19 cellular contexts compared by ENCODE assay signal in genomic region chr2:129737660-129738527, GRCh38.
DNase-seq lines count a peak whose midpoint lies in the region; TF ChIP-seq lines count a peak whose summit lies in the region.
"Had no signal": no experiment of that assay in that cellular context is flagged by ENCODE, and none has a peak within 500 bp of the region (broad histone marks: within the 10 kb centered on the region; RNA-seq: fewer than 3 reads in every experiment).

No MANE protein-coding gene starts in this region.

- no peak for TF ChIP-seq CTCF in vagina (IDR thresholded peaks at IDR 0.05)

- no peaks in the 10 kb centered on the region for H3K79me1 ChIP-seq in neuronal stem cell (ENCODE audit: low read depth, low read length)

- H3K18ac ChIP-seq in neuronal stem cell (ENCODE audit: low read length), result peak overlapping the region; percentile 87

- no peak overlapping the region for H3K4me3 Mint-ChIP-seq in activated naive CD4-positive, alpha-beta T cell treated with anti-CD3 and anti-CD28 coated beads, Interleukin-2, amount 10 ng/mL, durations not matched to agents 7 days and 5 days
- H3K4me3 Mint-ChIP-seq in activated naive CD4-positive, alpha-beta T cell treated with anti-CD3 and anti-CD28 coated beads for 36 hours, result no peak overlapping the region
- H3K4me3 Mint-ChIP-seq: B cell; CD14-positive monocyte; CD4-positive, alpha-beta T cell; CD8-positive, alpha-beta memory T cell; GM23338; H9 had no signal

- H2BK15ac ChIP-seq in neuronal stem cell (ENCODE audit: low read length), result no peak overlapping the region

- H3K9me3 Mint-ChIP-seq in activated naive CD4-positive, alpha-beta T cell treated with anti-CD3 and anti-CD28 coated beads, Interleukin-2, amount 10 ng/mL, durations not matched to agents 7 days and 5 days, result no peaks in the 10 kb centered on the region
- H3K9me3 Mint-ChIP-seq in activated naive CD4-positive, alpha-beta T cell treated with anti-CD3 and anti-CD28 coated beads for 36 hours, result no peaks in the 10 kb centered on the region
- H3K9me3 Mint-ChIP-seq: CD4-positive, alpha-beta T cell; GM23338 had no signal

- peak overlapping the region; percentile 18 for H3K23ac ChIP-seq in neuronal stem cell (ENCODE audit: low read depth, low read length, poor library complexity)

- WGBS in neuronal stem cell (ENCODE audit: extremely low coverage in 2 of 2, insufficient read length in 2 of 2, insufficient replicate concordance in 1 of 2), 2 donors, result no CpG with 5 or more reads among the region's 15 CpGs

- H2BK5ac ChIP-seq in neuronal stem cell (ENCODE audit: low read length), result no peak overlapping the region

- peak; percentile 8 for DNase-seq in activated naive CD4-positive, alpha-beta T cell treated with anti-CD3 and anti-CD28 coated beads, Interleukin-2, amount 10 ng/mL, durations not matched to agents 7 days and 5 days
- DNase-seq in activated naive CD4-positive, alpha-beta T cell treated with anti-CD3 and anti-CD28 coated beads for 36 hours, result no peak
- DNase-seq in neuronal stem cell (ENCODE audit: low spot score) (no peak), vagina (ENCODE audit: extremely low spot score in 2 of 2) (peak; percentile 80 to 84), kidney glomerular epithelial cell (lab: John Stamatoyannopoulos, UW) (no peak), NCI-H1694 (lab: John Stamatoyannopoulos, UW) (no peak)
- DNase-seq: CD4-positive, alpha-beta T cell; CD8-positive, alpha-beta memory T cell; DMS 273 treated with DMSO at 0.1 percent for 48 hours; DMS79; EL; GDM1; H9 had no signal

- H3K4ac ChIP-seq in neuronal stem cell (ENCODE audit: low read length), result no peak overlapping the region

- H3K9ac ChIP-seq in neuronal stem cell (ENCODE audit: low read depth, low read length, poor library complexity), result peak overlapping the region; percentile 35
- H3K9ac ChIP-seq: BLaER1 treated with 17β-estradiol and CSF1 and Interleukin-3, amounts not matched to agents 10 nM and 100 nM had no signal

- peaks cover 0 to 3% of the 10 kb centered on the region in 2 donors for H3K4me1 ChIP-seq in neuronal stem cell (ENCODE audit: control insufficient read depth in 2 of 2, insufficient read depth in 1 of 2, low read depth in 1 of 2, low read length in 2 of 2)
- H3K4me1 ChIP-seq in vagina, result no peaks in the 10 kb centered on the region

- no peaks in the 10 kb centered on the region for H3K36me3 Mint-ChIP-seq in activated naive CD4-positive, alpha-beta T cell treated with anti-CD3 and anti-CD28 coated beads, Interleukin-2, amount 10 ng/mL, durations not matched to agents 7 days and 5 days
- no peaks in the 10 kb centered on the region for H3K36me3 Mint-ChIP-seq in activated naive CD4-positive, alpha-beta T cell treated with anti-CD3 and anti-CD28 coated beads for 36 hours (ENCODE audit: low read depth)
- H3K36me3 Mint-ChIP-seq: CD14-positive monocyte; CD8-positive, alpha-beta memory T cell had no signal

- H4K8ac ChIP-seq in neuronal stem cell (ENCODE audit: low read depth, low read length), result no peak overlapping the region

- no peaks in the 10 kb centered on the region for H3K27me3 ChIP-seq in neuronal stem cell (ENCODE audit: control insufficient read depth in 3 of 3, insufficient read depth in 3 of 3, low read depth in 1 of 3, low read length in 3 of 3)
- H3K27me3 ChIP-seq in vagina, result no peaks in the 10 kb centered on the region
- H3K27me3 ChIP-seq: BLaER1 treated with 17β-estradiol and CSF1 and Interleukin-3, amounts not matched to agents 10 nM and 100 nM had no signal

- CTCF ChIA-PET in activated naive CD4-positive, alpha-beta T cell treated with anti-CD3 and anti-CD28 coated beads, Interleukin-2, amount 10 ng/mL, durations not matched to agents 7 days and 5 days (lab: Charles Lee), result no interaction called here
- CTCF ChIA-PET in activated naive CD4-positive, alpha-beta T cell treated with anti-CD3 and anti-CD28 coated beads for 36 hours (lab: Charles Lee), result no interaction called here

- TF ChIP-seq POLR2A in vagina (IDR thresholded peaks at IDR 0.05), result no peak

- H3K27ac ChIP-seq in neuronal stem cell (replicated peaks; ENCODE audit: low read length) (no peak overlapping the region), vagina (no peak overlapping the region)
- H3K27ac ChIP-seq: 22Rv1; BLaER1 treated with 17β-estradiol and CSF1 and Interleukin-3, amounts not matched to agents 10 nM and 100 nM had no signal

- H3K9me3 ChIP-seq in neuronal stem cell (replicated peaks in 1 of 2; ENCODE audit: control insufficient read depth in 2 of 2, insufficient read depth in 1 of 2, low read depth in 1 of 2, low read length in 2 of 2) (peaks cover 0 to 7% of the 10 kb centered on the region in 2 donors), vagina (no peaks in the 10 kb centered on the region)
- H3K9me3 ChIP-seq: BLaER1 treated with 17β-estradiol and CSF1 and Interleukin-3, amounts not matched to agents 10 nM and 100 nM had no signal

- peak overlapping the region; percentile 74 for H2AK5ac ChIP-seq in neuronal stem cell (ENCODE audit: low read depth, low read length)

- no peaks in the 10 kb centered on the region for H3K27me3 Mint-ChIP-seq in activated naive CD4-positive, alpha-beta T cell treated with anti-CD3 and anti-CD28 coated beads, Interleukin-2, amount 10 ng/mL, durations not matched to agents 7 days and 5 days
- no peaks in the 10 kb centered on the region for H3K27me3 Mint-ChIP-seq in activated naive CD4-positive, alpha-beta T cell treated with anti-CD3 and anti-CD28 coated beads for 36 hours (ENCODE audit: low read depth)
- H3K27me3 Mint-ChIP-seq: B cell; CD4-positive, alpha-beta T cell had no signal

- H4K91ac ChIP-seq in neuronal stem cell (ENCODE audit: low read depth, low read length, poor library complexity), result no peak overlapping the region

- intact Hi-C loops in activated naive CD4-positive, alpha-beta T cell treated with anti-CD3 and anti-CD28 coated beads for 36 hours (cut with micrococcal nuclease), result no loop called here
- intact Hi-C loops in vagina (cut with DNase I), result no loop called here

- no peak overlapping the region for H3K4me2 ChIP-seq in neuronal stem cell (ENCODE audit: insufficient read depth, low read length, poor library complexity, severe bottlenecking)
- H3K4me2 ChIP-seq: BLaER1 treated with 17β-estradiol and CSF1 and Interleukin-3, amounts not matched to agents 10 nM and 100 nM; GM23338 had no signal

- H3K4me1 Mint-ChIP-seq in activated naive CD4-positive, alpha-beta T cell treated with anti-CD3 and anti-CD28 coated beads, Interleukin-2, amount 10 ng/mL, durations not matched to agents 7 days and 5 days, result no peaks in the 10 kb centered on the region
- no peaks in the 10 kb centered on the region for H3K4me1 Mint-ChIP-seq in activated naive CD4-positive, alpha-beta T cell treated with anti-CD3 and anti-CD28 coated beads for 36 hours (ENCODE audit: low read depth)
- H3K4me1 Mint-ChIP-seq: B cell; CD14-positive monocyte; CD8-positive, alpha-beta memory T cell; GM23338 had no signal

- no peak overlapping the region for H2AFZ ChIP-seq in neuronal stem cell (ENCODE audit: low read length)
- H2AFZ ChIP-seq: GM23338 had no signal

- H3K36me3 ChIP-seq in neuronal stem cell (replicated peaks in 1 of 2; ENCODE audit: control insufficient read depth in 2 of 2, insufficient read depth in 2 of 2, low read length in 2 of 2) (no peaks in the 10 kb centered on the region), vagina (no peaks in the 10 kb centered on the region)
- H3K36me3 ChIP-seq: BLaER1 treated with 17β-estradiol and CSF1 and Interleukin-3, amounts not matched to agents 10 nM and 100 nM had no signal

- H2BK12ac ChIP-seq in neuronal stem cell (ENCODE audit: low read length), result no peak overlapping the region

- H3K4me3 ChIP-seq in neuronal stem cell (ENCODE audit: low read length in 2 of 2) (no peak overlapping the region), vagina (no peak overlapping the region)
- H3K4me3 ChIP-seq: BLaER1 treated with 17β-estradiol and CSF1 and Interleukin-3, amounts not matched to agents 10 nM and 100 nM; GM12878; GM23338 had no signal

- no peak overlapping the region for H3K14ac ChIP-seq in neuronal stem cell (ENCODE audit: low read length)

- H3K27ac Mint-ChIP-seq in activated naive CD4-positive, alpha-beta T cell treated with anti-CD3 and anti-CD28 coated beads, Interleukin-2, amount 10 ng/mL, durations not matched to agents 7 days and 5 days, result no peak overlapping the region
- no peak overlapping the region for H3K27ac Mint-ChIP-seq in activated naive CD4-positive, alpha-beta T cell treated with anti-CD3 and anti-CD28 coated beads for 36 hours
- H3K27ac Mint-ChIP-seq: B cell; CD4-positive, alpha-beta T cell; CD8-positive, alpha-beta memory T cell; GM23338 had no signal

- H2BK120ac ChIP-seq in neuronal stem cell (ENCODE audit: low read depth, low read length), result no peak overlapping the region

Comparison
In these comparisons a context has a peak if more than half of its experiments do, and no peak if none do; other contexts are left out.
1. DNase-seq: peak in activated naive CD4-positive, alpha-beta T cell treated with anti-CD3 and anti-CD28 coated beads, Interleukin-2, amount 10 ng/mL, durations not matched to agents 7 days and 5 days (single experiment) and vagina (2 of 2); none in activated naive CD4-positive, alpha-beta T cell treated with anti-CD3 and anti-CD28 coated beads for 36 hours (single experiment), neuronal stem cell (single experiment), kidney glomerular epithelial cell (single experiment) and NCI-H1694 (single experiment).